Comparison of ENCODE assay signal across 8 cellular contexts in genomic region chr12:109477185-109477962, GRCh38. TPM values are rescaled to one million over a fixed set of nuclear protein-coding genes. Genes with fewer than 3 reads are reported as not detected.
A peak's percentile ranks its signal among the peaks of the same experiment; 100 is the strongest.
DNase-seq lines count a peak whose midpoint lies in the region; ATAC-seq and TF ChIP-seq lines count a peak whose summit lies in the region.

TSS of gene KCTD10 (minus strand) at chr12:109477300. CDS start at chr12:109477262, 38 bp downstream.
TSS of gene UBE3B (plus strand) at chr12:109477634. CDS start at chr12:109483552, 5,918 bp downstream.

- H3K4me3 ChIP-seq in heart left ventricle: peak within 1 kb of the TSS; percentile 59 to 92 (median 82)

- DNase-seq in NCI-H1694 (lab: John Stamatoyannopoulos, UW): peak; percentile 58
- peak; percentile 70 to 90 (median 80) for DNase-seq in T-helper 1 cell
- DNase-seq in heart left ventricle: peak; percentile 91 to 93 (median 92)
- peak; percentile 96 for DNase-seq in posterior vena cava (ENCODE audit: low spot score)
- peak; percentile 91 for DNase-seq in type B pancreatic cell (ENCODE audit: extremely low spot score, unreplicated experiment)

- no peaks in the 10 kb centered on the region for H3K36me3 Mint-ChIP-seq in type B pancreatic cell

- no peaks in the 10 kb centered on the region for H3K9me3 ChIP-seq in heart left ventricle

- peak within 1 kb of the TSS; percentile 99 for H3K27ac Mint-ChIP-seq in type B pancreatic cell

- WGBS in adipose tissue, 3 donors: 0% methylated on average over 54 of the region's 54 CpGs
- WGBS in heart left ventricle, 4 donors: 0 to 1% (median 0%) methylated on average over 20 to 54 of the region's 54 CpGs

- peak within 1 kb of the TSS; percentile 98 for H3K27ac ChIP-seq in adipose tissue (ENCODE audit: low read depth, low read length)
- H3K27ac ChIP-seq in heart left ventricle: peak within 1 kb of the TSS; percentile 91 to 99 (median 98)

- TF ChIP-seq POLR2A in GM15510 (IDR thresholded peaks at IDR 0.05; ENCODE audit: borderline replicate concordance, extremely low read depth, insufficient read length) (peak; percentile 82), heart left ventricle (IDR thresholded peaks at IDR 0.05) (peak in 1 of 2 donors; percentile 50)

- H3K27me3 ChIP-seq in heart left ventricle: no peaks in the 10 kb centered on the region

- peaks cover 12 to 65% (median 43%) of the 10 kb centered on the region in 12 donors for H3K4me1 ChIP-seq in heart left ventricle

- intact Hi-C loops in heart left ventricle (cut with DNase I) (loop anchor here (1.0 to 5.0 kb wide), 7 partner anchors 15 to 95 kb away; partner anchors contain the start of genes MMAB (in 1 of the 10) and MVK (in 1 of the 10)), posterior vena cava (cut with DNase I) (no loop called here)

- H3K27me3 Mint-ChIP-seq in type B pancreatic cell: no peaks in the 10 kb centered on the region

- ATAC-seq in HG02885 (IDR thresholded peaks at IDR 0.05; ENCODE audit: poor library complexity, unreplicated experiment): peak; percentile 91
- peak; percentile 98 to 99 (median 98) for ATAC-seq in heart left ventricle

- H3K4me1 Mint-ChIP-seq in type B pancreatic cell (ENCODE audit: unreplicated experiment): peaks cover 37% of the 10 kb centered on the region

- peaks cover 0 to 20% (median 9%) of the 10 kb centered on the region in 9 donors for H3K36me3 ChIP-seq in heart left ventricle

- peak within 1 kb of the TSS; percentile 95 for H3K4me3 Mint-ChIP-seq in type B pancreatic cell

- H3K9me3 Mint-ChIP-seq in type B pancreatic cell: no peaks in the 10 kb centered on the region

- peak in 4 of 12 donors; percentile 9 to 26 (median 20) for TF ChIP-seq CTCF in heart left ventricle (IDR thresholded peaks at IDR 0.05)
- peak; percentile 17 for TF ChIP-seq CTCF in type B pancreatic cell (conservative IDR thresholded peaks at IDR 0.05)

RNA-seq across cellular contexts. Expression of gene KCTD10, which starts in this region (rescaled TPM):
- polyA plus RNA-seq in adipose tissue (10 to 100 TPM in 2 of 3 donors, 1 to 10 TPM in 1; 9.6 to 86.8 (median 67.1) TPM), heart left ventricle (10 to 100 TPM in 1 of 2 donors, 1 to 10 TPM in 1; 9.5 to 47.6 TPM)
- total RNA-seq in heart left ventricle (10 to 100 TPM; 20.8 to 52.3 (median 37.1) TPM), posterior vena cava (100 to 1,000 TPM; 136 to 138 TPM), type B pancreatic cell (ENCODE audit: low replicate concordance) (47.4 and 47.5 TPM in 2 replicates)

RNA-seq across cellular contexts. Expression of gene UBE3B, which starts in this region (rescaled TPM):
- polyA plus RNA-seq in adipose tissue (10 to 100 TPM in 2 of 3 donors, 1 to 10 TPM in 1; 8.0 to 15.1 (median 12.5) TPM), heart left ventricle (10 to 100 TPM; 19.1 to 24.4 TPM)
- total RNA-seq in heart left ventricle (10 to 100 TPM; 45.7 to 82.7 (median 53.8) TPM), posterior vena cava (10 to 100 TPM; 29.5 to 34.9 TPM), type B pancreatic cell (ENCODE audit: low replicate concordance) (41.3 and 41.8 TPM in 2 replicates)

Comparison
In these comparisons a context has a peak if more than half of its experiments do, and no peak if none do; other contexts are left out.
1. Peak in every context shown above with its lines: DNase-seq, ATAC-seq, H3K4me3 ChIP-seq and H3K27ac ChIP-seq.
2. intact Hi-C loops: an anchor here in heart left ventricle (1.0 to 5.0 kb wide); none called in posterior vena cava.